1 cellular context compared by ENCODE assay signal in genomic region chr20:20017001-20017851, GRCh38.
TF ChIP-seq lines count a peak whose summit lies in the region.

Gene NAA20, plus strand, starts transcription at chr20:20017362. Its CDS starts 35 bp downstream, at chr20:20017397.

TF ChIP-seq in HepG2, 621 proteins besides CTCF, POLR2A, EP300 and RAD21 (continued from another document and continues in another):
- peak; percentile 44; the same call in 1 of the 2 replicates for TF ChIP-seq HIC2 (CRISPR knock-in tag; IDR thresholded peaks at IDR 0.05; ENCODE audit: low read depth)
- peak; percentile 90 for TF ChIP-seq PITX1 (CRISPR knock-in tag; IDR thresholded peaks at IDR 0.05)
- peak; percentile 75; the same call in 1 of the 2 replicates for TF ChIP-seq NRL (CRISPR knock-in tag; IDR thresholded peaks at IDR 0.05; ENCODE audit: borderline replicate concordance)
- no peak for TF ChIP-seq SNRNP70 (IDR thresholded peaks at IDR 0.05; ENCODE audit: low read depth, low read length)
- TF ChIP-seq JARID2 (CRISPR knock-in tag; IDR thresholded peaks at IDR 0.05; ENCODE audit: insufficient replicate concordance): no peak
- TF ChIP-seq ZNF660 (CRISPR knock-in tag; IDR thresholded peaks at IDR 0.05; ENCODE audit: borderline replicate concordance, low read depth): peak; percentile 95; the same call in 1 of the 2 replicates
- no peak for TF ChIP-seq FOXA1 (IDR thresholded peaks at IDR 0.05)
- 0 out of 2 replicates have a peak, but pooled peaks have one; percentile 35 for TF ChIP-seq FOXA1 (CRISPR knock-in tag; IDR thresholded peaks at IDR 0.05)
- TF ChIP-seq ZNF441 (CRISPR knock-in tag; IDR thresholded peaks at IDR 0.05; ENCODE audit: borderline replicate concordance): peak; percentile 95
- TF ChIP-seq SCMH1 (CRISPR knock-in tag; IDR thresholded peaks at IDR 0.05; ENCODE audit: borderline replicate concordance): no peak
- TF ChIP-seq ISX (CRISPR knock-in tag; conservative IDR thresholded peaks at IDR 0.05): peak; percentile 76
- TF ChIP-seq FOXK1 (CRISPR knock-in tag; IDR thresholded peaks at IDR 0.05; ENCODE audit: borderline replicate concordance, low read depth): peak; percentile 95
- peak; percentile 83 for TF ChIP-seq U2AF1 (optimal IDR thresholded peaks at IDR 0.05; ENCODE audit: low read depth, low read length)
- peak; percentile 92; the same call in 1 of the 2 replicates for TF ChIP-seq TFDP1 (CRISPR knock-in tag; IDR thresholded peaks at IDR 0.05; ENCODE audit: borderline replicate concordance)
- peak; percentile 94 for TF ChIP-seq AGO2 (optimal IDR thresholded peaks at IDR 0.05; ENCODE audit: low read depth, low read length)
- peak; percentile 73 for TF ChIP-seq TARDBP (CRISPR knock-in tag; IDR thresholded peaks at IDR 0.05)
- peak; percentile 95 for TF ChIP-seq PHF8 (CRISPR knock-in tag; IDR thresholded peaks at IDR 0.05)
- no peak for TF ChIP-seq ZNF629 (CRISPR knock-in tag; conservative IDR thresholded peaks at IDR 0.05)
- TF ChIP-seq PCBP1 (IDR thresholded peaks at IDR 0.05; ENCODE audit: borderline replicate concordance, low read depth, low read length): peak; percentile 94
- TF ChIP-seq, protein P1, sequence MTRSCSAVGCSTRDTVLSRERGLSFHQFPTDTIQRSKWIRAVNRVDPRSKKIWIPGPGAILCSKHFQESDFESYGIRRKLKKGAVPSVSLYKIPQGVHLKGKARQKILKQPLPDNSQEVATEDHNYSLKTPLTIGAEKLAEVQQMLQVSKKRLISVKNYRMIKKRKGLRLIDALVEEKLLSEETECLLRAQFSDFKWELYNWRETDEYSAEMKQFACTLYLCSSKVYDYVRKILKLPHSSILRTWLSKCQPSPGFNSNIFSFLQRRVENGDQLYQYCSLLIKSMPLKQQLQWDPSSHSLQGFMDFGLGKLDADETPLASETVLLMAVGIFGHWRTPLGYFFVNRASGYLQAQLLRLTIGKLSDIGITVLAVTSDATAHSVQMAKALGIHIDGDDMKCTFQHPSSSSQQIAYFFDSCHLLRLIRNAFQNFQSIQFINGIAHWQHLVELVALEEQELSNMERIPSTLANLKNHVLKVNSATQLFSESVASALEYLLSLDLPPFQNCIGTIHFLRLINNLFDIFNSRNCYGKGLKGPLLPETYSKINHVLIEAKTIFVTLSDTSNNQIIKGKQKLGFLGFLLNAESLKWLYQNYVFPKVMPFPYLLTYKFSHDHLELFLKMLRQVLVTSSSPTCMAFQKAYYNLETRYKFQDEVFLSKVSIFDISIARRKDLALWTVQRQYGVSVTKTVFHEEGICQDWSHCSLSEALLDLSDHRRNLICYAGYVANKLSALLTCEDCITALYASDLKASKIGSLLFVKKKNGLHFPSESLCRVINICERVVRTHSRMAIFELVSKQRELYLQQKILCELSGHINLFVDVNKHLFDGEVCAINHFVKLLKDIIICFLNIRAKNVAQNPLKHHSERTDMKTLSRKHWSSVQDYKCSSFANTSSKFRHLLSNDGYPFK (CRISPR knock-in tag; IDR thresholded peaks at IDR 0.05; ENCODE audit: borderline replicate concordance): peak; percentile 88
- no peak; the same call in 1 of the 2 replicates for TF ChIP-seq ZNF549 (CRISPR knock-in tag; IDR thresholded peaks at IDR 0.05)
- peak; percentile 66; the same call in 1 of the 2 replicates for TF ChIP-seq CHCHD3 (CRISPR knock-in tag; IDR thresholded peaks at IDR 0.05)
- TF ChIP-seq RBFOX2 (IDR thresholded peaks at IDR 0.05; ENCODE audit: low read depth, low read length): peak; percentile 95
- no peak for TF ChIP-seq ZNF878 (CRISPR knock-in tag; IDR thresholded peaks at IDR 0.05)
- TF ChIP-seq ZNF790 (CRISPR knock-in tag; IDR thresholded peaks at IDR 0.05; ENCODE audit: borderline replicate concordance): peak; percentile 90; the same call in 1 of the 2 replicates
- TF ChIP-seq KMT2B (CRISPR knock-in tag; IDR thresholded peaks at IDR 0.05): peak; percentile 99
- peak; percentile 97 for TF ChIP-seq ZNF235 (CRISPR knock-in tag; IDR thresholded peaks at IDR 0.05; ENCODE audit: borderline replicate concordance)
- TF ChIP-seq GATAD1 (CRISPR knock-in tag; IDR thresholded peaks at IDR 0.05): peak; percentile 98
- no peak; the same call in none of the 2 replicates for TF ChIP-seq JUND (CRISPR knock-in tag; IDR thresholded peaks at IDR 0.05)
- TF ChIP-seq ZNF547 (CRISPR knock-in tag; IDR thresholded peaks at IDR 0.05): peak; percentile 98
- TF ChIP-seq RFX3 (CRISPR knock-in tag; IDR thresholded peaks at IDR 0.05): peak; percentile 91
- TF ChIP-seq NFYB (CRISPR knock-in tag; IDR thresholded peaks at IDR 0.05): peak; percentile 24
- peak; percentile 90 for TF ChIP-seq ELF3 (CRISPR knock-in tag; IDR thresholded peaks at IDR 0.05)
- TF ChIP-seq ZNF34 (CRISPR knock-in tag; IDR thresholded peaks at IDR 0.05; ENCODE audit: borderline replicate concordance): peak; percentile 90; the same call in 1 of the 2 replicates
- TF ChIP-seq MAF1 (CRISPR knock-in tag; IDR thresholded peaks at IDR 0.05; ENCODE audit: borderline replicate concordance): no peak
- TF ChIP-seq MAFF (IDR thresholded peaks at IDR 0.05; ENCODE audit: low read depth, low read length): 0 out of 2 replicates have a peak, but pooled peaks have one; percentile 8
- TF ChIP-seq CENPT (CRISPR knock-in tag; IDR thresholded peaks at IDR 0.05; ENCODE audit: low read depth): peak; percentile 97
- TF ChIP-seq MED13 (CRISPR knock-in tag; IDR thresholded peaks at IDR 0.05): no peak
- 0 out of 2 replicates have a peak, but pooled peaks have one; percentile 12 for TF ChIP-seq NR2F2 (IDR thresholded peaks at IDR 0.05; ENCODE audit: borderline replicate concordance, low read depth)
- peak; percentile 79; the same call in 1 of the 2 replicates for TF ChIP-seq ZNF570 (CRISPR knock-in tag; IDR thresholded peaks at IDR 0.05; ENCODE audit: borderline replicate concordance)
- TF ChIP-seq ZNF280D (CRISPR knock-in tag; IDR thresholded peaks at IDR 0.05): peak; percentile 96
- TF ChIP-seq, protein P2, sequence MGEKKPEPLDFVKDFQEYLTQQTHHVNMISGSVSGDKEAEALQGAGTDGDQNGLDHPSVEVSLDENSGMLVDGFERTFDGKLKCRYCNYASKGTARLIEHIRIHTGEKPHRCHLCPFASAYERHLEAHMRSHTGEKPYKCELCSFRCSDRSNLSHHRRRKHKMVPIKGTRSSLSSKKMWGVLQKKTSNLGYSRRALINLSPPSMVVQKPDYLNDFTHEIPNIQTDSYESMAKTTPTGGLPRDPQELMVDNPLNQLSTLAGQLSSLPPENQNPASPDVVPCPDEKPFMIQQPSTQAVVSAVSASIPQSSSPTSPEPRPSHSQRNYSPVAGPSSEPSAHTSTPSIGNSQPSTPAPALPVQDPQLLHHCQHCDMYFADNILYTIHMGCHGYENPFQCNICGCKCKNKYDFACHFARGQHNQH (CRISPR knock-in tag; IDR thresholded peaks at IDR 0.05): peak; percentile 95
- peak; percentile 95 for TF ChIP-seq WIZ (CRISPR knock-in tag; IDR thresholded peaks at IDR 0.05)
- no peak for TF ChIP-seq HHEX (CRISPR knock-in tag; IDR thresholded peaks at IDR 0.05)
- TF ChIP-seq TOE1 (CRISPR knock-in tag; IDR thresholded peaks at IDR 0.05): peak; percentile 81; the same call in 1 of the 2 replicates
- TF ChIP-seq RNF219 (CRISPR knock-in tag; IDR thresholded peaks at IDR 0.05): peak; percentile 94; the same call in 1 of the 2 replicates
- no peak for TF ChIP-seq HNRNPH1 (optimal IDR thresholded peaks at IDR 0.05; ENCODE audit: low read depth, low read length)
- TF ChIP-seq GTF3A (CRISPR knock-in tag; conservative IDR thresholded peaks at IDR 0.05): no peak
- no peak for TF ChIP-seq PBX3 (CRISPR knock-in tag; IDR thresholded peaks at IDR 0.05; ENCODE audit: borderline replicate concordance)
- no peak for TF ChIP-seq NFRKB (IDR thresholded peaks at IDR 0.05)
- TF ChIP-seq TEAD2 (CRISPR knock-in tag; IDR thresholded peaks at IDR 0.05): peak; percentile 88
- TF ChIP-seq ZNF331 (CRISPR knock-in tag; IDR thresholded peaks at IDR 0.05): peak; percentile 95
- TF ChIP-seq ZNF136 (CRISPR knock-in tag; IDR thresholded peaks at IDR 0.05; ENCODE audit: low read depth): peak; percentile 33
- TF ChIP-seq ZNF121 (CRISPR knock-in tag; IDR thresholded peaks at IDR 0.05): peak; percentile 78
- peak; percentile 98 for TF ChIP-seq CBX1 (IDR thresholded peaks at IDR 0.05; ENCODE audit: low read depth)
- TF ChIP-seq PRPF4 (IDR thresholded peaks at IDR 0.05; ENCODE audit: low read depth, low read length, poor library complexity, severe bottlenecking): no peak
- peak; percentile 65; the same call in 1 of the 2 replicates for TF ChIP-seq ZNF414 (CRISPR knock-in tag; IDR thresholded peaks at IDR 0.05)
- TF ChIP-seq ZNF772 (CRISPR knock-in tag; IDR thresholded peaks at IDR 0.05): 0 out of 2 replicates have a peak, but pooled peaks have one; percentile 94
